In the genomic region with DNA sequence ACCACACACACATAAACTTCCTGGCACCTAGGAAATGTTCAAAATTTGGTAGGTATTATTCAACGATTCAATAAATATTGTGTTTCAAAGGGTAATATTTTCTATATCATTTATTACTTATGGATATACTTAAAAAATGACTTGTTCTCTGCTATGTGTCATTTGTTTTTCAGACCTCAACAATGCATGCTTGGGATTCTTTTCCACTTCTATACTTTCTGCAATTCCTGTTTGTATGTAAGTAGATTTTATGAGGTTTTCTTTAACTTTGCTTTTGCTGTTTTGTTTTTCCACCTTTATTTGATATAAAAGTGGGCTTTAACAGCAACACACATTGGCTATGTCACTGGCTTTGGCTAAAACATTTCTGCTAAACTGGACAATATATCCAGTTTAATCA, we compare ENCODE assay signal across 13 cellular contexts. TPM values are rescaled to one million over a fixed set of nuclear protein-coding genes. Genes with fewer than 3 reads are reported as not detected.
DNase-seq lines count a peak whose midpoint lies in the region; ATAC-seq and TF ChIP-seq lines count a peak whose summit lies in the region.
"Had no signal": no experiment of that assay in that cellular context is flagged by ENCODE, and none has a peak within 500 bp of the region (broad histone marks: within the 10 kb centered on the region; RNA-seq: fewer than 3 reads in every experiment).

No MANE protein-coding gene starts in this region.

- no peak for ATAC-seq in gastrocnemius medialis
- no peak for ATAC-seq in GM18502 (IDR thresholded peaks at IDR 0.05; ENCODE audit: poor library complexity, unreplicated experiment)
- ATAC-seq: naive thymus-derived CD8-positive, alpha-beta T cell; T-helper 17 cell had no signal

- H3K4me1 ChIP-seq in gastrocnemius medialis, result peaks cover 60 to 71% of the 10 kb centered on the region in 2 donors

- H3K9me3 ChIP-seq in SK-N-MC (ENCODE audit: low read depth, low read length) (0 out of 2 replicates have a peak, but pooled peaks cover 2% of the 10 kb centered on the region), gastrocnemius medialis (no peaks in the 10 kb centered on the region)
- H3K9me3 ChIP-seq: tibial artery had no signal

- in situ Hi-C loops in gastrocnemius medialis (cut with MboI; ENCODE audit: low sequenced_read_pairs in 4 of 4), result loop anchor here in 2 of 4 donors (25.0 kb wide), 2 partner anchors 1586 to 1611 kb away; a partner anchor contains a TSS

- H3K9ac ChIP-seq in SK-N-MC (ENCODE audit: insufficient read length), result peak overlapping the region; percentile 35

- 85 to 87% methylated on average over 1 of the region's 1 CpG for WGBS in lower leg skin, 2 donors

- intact Hi-C loops in gastrocnemius medialis (cut with DNase I; ENCODE audit: low total_unique reads), result loop anchor here (5.0 to 10.0 kb wide), 6 partner anchors 57 to 1721 kb away; a partner anchor contains a TSS
- intact Hi-C loops in lower leg skin (cut with DNase I; ENCODE audit: low total_unique reads), result no loop called here

- H3K27me3 ChIP-seq in gastrocnemius medialis, result no peaks in the 10 kb centered on the region
- H3K27me3 ChIP-seq: tibial artery had no signal

- no peak for TF ChIP-seq CTCF in fibroblast of pulmonary artery (IDR thresholded peaks at IDR 0.05; ENCODE audit: low read length, missing control alignments)
- no peak for TF ChIP-seq CTCF in gastrocnemius medialis (IDR thresholded peaks at IDR 0.05 in 4 of 5, conservative IDR thresholded peaks at IDR 0.05 in 1 of 5)
- TF ChIP-seq CTCF in lower leg skin (IDR thresholded peaks at IDR 0.05), result no peak

- DNase-seq in ELR (ENCODE audit: low read depth), result peak; percentile 44
- DNase-seq in SK-N-MC (ENCODE audit: low read depth, low spot score), result no peak
- peak; percentile 38 for DNase-seq in fibroblast of pulmonary artery (ENCODE audit: low read depth)
- no peak for DNase-seq in gastrocnemius medialis
- DNase-seq in lower leg skin (ENCODE audit: low spot score in 2 of 2), result no peak
- DNase-seq in NCI-H2171 (lab: John Stamatoyannopoulos, UW), result no peak
- DNase-seq: activated CD4-positive, alpha-beta T cell treated with anti-CD3 and anti-CD28 coated beads, Interleukin-2, amount 50 U/mL, for 48 hours; MM.1S; naive thymus-derived CD8-positive, alpha-beta T cell; NCI-H2171 treated with DMSO at 0.1 percent for 48 hours; T-helper 17 cell; tibial artery had no signal

- no peak for TF ChIP-seq POLR2A in gastrocnemius medialis (IDR thresholded peaks at IDR 0.05)
- TF ChIP-seq POLR2A in lower leg skin (IDR thresholded peaks at IDR 0.05), result no peak

- peak overlapping the region; percentile 27; the same call in 1 of the 2 replicates for H3K27ac ChIP-seq in SK-N-MC
- peak overlapping the region; percentile 81 to 97 (median 91) for H3K27ac ChIP-seq in gastrocnemius medialis
- H3K27ac ChIP-seq: tibial artery had no signal

- H3K36me3 ChIP-seq in SK-N-MC (ENCODE audit: insufficient read depth, low read length) (peaks cover 13% of the 10 kb centered on the region; the same call in 1 of the 2 replicates), gastrocnemius medialis (no peaks in the 10 kb centered on the region)
- H3K36me3 ChIP-seq: tibial artery had no signal

- H3K4me3 ChIP-seq in SK-N-MC, result peak overlapping the region; percentile 86
- peak overlapping the region; percentile 87 for H3K4me3 ChIP-seq in fibroblast of pulmonary artery (replicated peaks; ENCODE audit: low read depth, low read length)
- no peak overlapping the region for H3K4me3 ChIP-seq in gastrocnemius medialis
- no peak overlapping the region for H3K4me3 ChIP-seq in lower leg skin (ENCODE audit: low read depth, poor library complexity, severe bottlenecking)
- H3K4me3 ChIP-seq: tibial artery had no signal

RNA-seq across cellular contexts. Expression of a gene that starts 3.5 kb away (rescaled TPM):
- total RNA-seq in gastrocnemius medialis, result 10 to 100 TPM; 13.8 to 36.9 (median 31.1) TPM
- total RNA-seq in lower leg skin, result 10 to 100 TPM; 18.6 to 27.8 (median 22.8) TPM

RNA-seq across cellular contexts. Expression of a gene that starts 4.3 kb away (rescaled TPM):
- total RNA-seq in gastrocnemius medialis (10 to 100 TPM; 12.3 to 33.9 (median 26.1) TPM), lower leg skin (10 to 100 TPM; 20.0 to 53.6 (median 48.9) TPM)

Comparison
In these comparisons a context has a peak if more than half of its experiments do, and no peak if none do; other contexts are left out.
1. DNase-seq: peak in ELR (single experiment) and fibroblast of pulmonary artery (single experiment); none in SK-N-MC (single experiment), gastrocnemius medialis (0 of 2), lower leg skin (0 of 2) and NCI-H2171 (single experiment).
2. H3K4me3 ChIP-seq: peak in SK-N-MC (single experiment) and fibroblast of pulmonary artery (single experiment); none in gastrocnemius medialis (0 of 4) and lower leg skin (single experiment).